Comparison of ENCODE assay signal across 10 cellular contexts in the genomic region with DNA sequence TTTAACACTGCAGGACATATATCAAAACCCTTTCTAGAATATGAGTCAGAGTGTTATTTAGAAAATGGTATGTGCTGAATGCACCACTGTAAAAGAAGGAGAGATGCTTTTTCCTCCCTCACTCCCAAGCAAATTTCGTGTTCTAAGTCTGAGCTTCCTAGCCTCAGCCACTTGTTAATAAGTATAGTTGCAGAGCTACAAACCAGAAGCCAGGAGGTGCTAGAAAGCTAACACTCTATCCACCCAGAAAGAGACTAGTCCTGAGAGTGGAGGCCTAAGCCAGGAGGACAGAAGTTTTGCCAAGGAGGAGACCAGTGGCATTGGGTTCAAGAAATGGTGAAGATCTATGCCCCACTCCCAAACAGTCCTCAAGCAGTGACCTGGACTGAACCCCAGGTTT. TPM values are rescaled to one million over a fixed set of nuclear protein-coding genes. Genes with fewer than 3 reads are reported as not detected.
DNase-seq lines count a peak whose midpoint lies in the region; ATAC-seq, FAIRE-seq and TF ChIP-seq lines count a peak whose summit lies in the region.
"Had no signal": no experiment of that assay in that cellular context is flagged by ENCODE, and none has a peak within 500 bp of the region (broad histone marks: within the 10 kb centered on the region; RNA-seq: fewer than 3 reads in every experiment).

No MANE protein-coding gene starts in this region.

- H3K9me3 ChIP-seq in DND-41 (ENCODE audit: insufficient read depth, low read length, severe bottlenecking) (no peaks in the 10 kb centered on the region), spleen (no peaks in the 10 kb centered on the region), thyroid gland (no peaks in the 10 kb centered on the region)

- no peak overlapping the region for H3K27ac ChIP-seq in DND-41 (ENCODE audit: low read length)
- H3K27ac ChIP-seq in spleen: no peak overlapping the region
- H3K27ac ChIP-seq in thyroid gland: no peak overlapping the region

- no peak overlapping the region for H2AFZ ChIP-seq in DND-41 (ENCODE audit: low read depth, low read length)

- DNase-seq in DND-41: no peak
- no peak for DNase-seq in H54 (ENCODE audit: insufficient read length, low spot score)
- DNase-seq in RPMI7951 (ENCODE audit: low read depth): peak; percentile 16
- DNase-seq in kidney tubule cell (ENCODE audit: low spot score): peak; percentile 7
- no peak for DNase-seq in spleen
- DNase-seq in G401 (ENCODE audit: low spot score): no peak
- DNase-seq in mucosa of gallbladder (ENCODE audit: low spot score): no peak
- no peak for DNase-seq in thyroid gland
- DNase-seq: T1000 had no signal

- H3K36me3 ChIP-seq in DND-41 (ENCODE audit: insufficient read depth, low read length) (no peaks in the 10 kb centered on the region), spleen (no peaks in the 10 kb centered on the region), thyroid gland (no peaks in the 10 kb centered on the region)

- H3K4me3 ChIP-seq in DND-41 (ENCODE audit: low read depth in 1 of 2, low read length in 2 of 2) (no peak overlapping the region), spleen (no peak overlapping the region), thyroid gland (replicated peaks in 1 of 3) (no peak overlapping the region)

- H3K27me3 ChIP-seq in DND-41 (ENCODE audit: insufficient read depth, low read length, poor library complexity): peaks cover 5% of the 10 kb centered on the region
- no peaks in the 10 kb centered on the region for H3K27me3 ChIP-seq in spleen (replicated peaks in 1 of 7)
- H3K27me3 ChIP-seq in thyroid gland: no peaks in the 10 kb centered on the region

- TF ChIP-seq POLR2A in H54 (IDR thresholded peaks at IDR 0.05; ENCODE audit: low read depth, low read length): no peak
- TF ChIP-seq POLR2A in spleen (IDR thresholded peaks at IDR 0.05): no peak
- TF ChIP-seq POLR2A in thyroid gland (IDR thresholded peaks at IDR 0.05): no peak

- no peak overlapping the region for H3K4me2 ChIP-seq in DND-41 (ENCODE audit: insufficient read depth, low read length)

- in situ Hi-C loops in G401 (cut with HindIII; ENCODE audit: low sequenced_read_pairs): no loop called here

- H3K9ac ChIP-seq in DND-41 (ENCODE audit: low read depth, low read length): no peak overlapping the region

- H3K79me2 ChIP-seq in DND-41 (ENCODE audit: insufficient read depth, low read length): no peaks in the 10 kb centered on the region

- intact Hi-C loops in spleen (cut with DNase I; ENCODE audit: low total_unique reads): loop anchor here (10.0 kb wide), 1 partner anchor 164 kb away; no protein-coding TSS in a partner anchor
- intact Hi-C loops in thyroid gland (cut with DNase I): loop anchor here (5.0 to 10.0 kb wide), 2 partner anchors 156 to 324 kb away; no protein-coding TSS in a partner anchor

- H4K20me1 ChIP-seq in DND-41 (ENCODE audit: insufficient read depth, low read length): no peaks in the 10 kb centered on the region

- peak; percentile 42 for TF ChIP-seq CTCF in DND-41 (IDR thresholded peaks at IDR 0.05; ENCODE audit: borderline replicate concordance, extremely low read depth, low read length, poor library complexity, severe bottlenecking)
- TF ChIP-seq CTCF in spleen (IDR thresholded peaks at IDR 0.05 in 8 of 11, conservative IDR thresholded peaks at IDR 0.05 in 3 of 11): no peak
- no peak for TF ChIP-seq CTCF in thyroid gland (IDR thresholded peaks at IDR 0.05)

- H3K4me1 ChIP-seq in DND-41 (ENCODE audit: insufficient read depth, low read length) (no peaks in the 10 kb centered on the region), spleen (no peaks in the 10 kb centered on the region), thyroid gland (peaks cover 1% of the 10 kb centered on the region in 2 donors)

- 50 to 79% (median 70%) methylated on average over 1 of the region's 1 CpG for WGBS in spleen, 5 donors
- 68 to 85% methylated on average over 1 of the region's 1 CpG for WGBS in thyroid gland, 2 donors

- no peak for ATAC-seq in DND-41 (ENCODE audit: insufficient read depth, low read depth)

- peak; percentile 60 for FAIRE-seq in H54 (lab: Jason Lieb, UNC)
- FAIRE-seq: HTR-8/SVneo had no signal

RNA-seq across cellular contexts. Expression of gene GYG1, which starts 40.5 kb away (rescaled TPM):
- 45.3 and 65.4 TPM in 2 replicates for total RNA-seq in RPMI7951 (2014; rRNA removed; shearing (Covaris generic))
- total RNA-seq in spleen (100 to 1,000 TPM in 2 of 7 donors, 10 to 100 TPM in 5; 50.8 to 117 (median 58.3) TPM), mucosa of gallbladder (40.9 TPM), thyroid gland (10 to 100 TPM; 26.4 to 86.3 (median 29.3) TPM)
- 10 to 100 TPM; 21.4 to 49.7 (median 28.5) TPM for polyA plus RNA-seq in spleen
- 120 and 135 TPM in 2 replicates for total RNA-seq in G401 (2014; rRNA removed; shearing (Covaris generic))

Comparison
In these comparisons a context has a peak if more than half of its experiments do, and no peak if none do; other contexts are left out.
1. DNase-seq: peak in RPMI7951 (single experiment) and kidney tubule cell (single experiment); none in DND-41 (single experiment), H54 (single experiment), spleen (single experiment), G401 (single experiment), mucosa of gallbladder (single experiment) and thyroid gland (0 of 2).